In the genomic region with DNA sequence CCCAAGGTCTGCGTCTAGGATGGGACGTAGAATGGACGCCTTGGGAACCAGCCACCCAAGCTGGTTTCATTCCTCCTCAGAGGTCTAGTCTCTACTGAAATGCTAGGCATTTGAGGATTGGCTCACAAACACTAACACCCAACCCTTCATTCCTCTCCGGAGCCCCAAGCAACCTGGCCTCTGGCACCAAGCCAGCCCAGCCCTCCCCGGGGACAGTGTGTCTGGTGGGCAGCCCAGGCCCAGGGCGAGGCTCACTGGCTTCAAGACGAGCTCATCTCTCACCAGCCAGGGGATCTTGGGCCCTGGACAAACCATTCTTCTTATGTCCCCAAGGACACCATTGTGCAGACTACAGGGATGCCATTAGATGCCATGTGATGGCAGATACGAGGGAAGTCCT, we compare ENCODE assay signal across 15 cellular contexts.
"Had no signal": no experiment of that assay in that cellular context is flagged by ENCODE, and none has a peak within 500 bp of the region (broad histone marks: within the 10 kb centered on the region; RNA-seq: fewer than 3 reads in every experiment).

No MANE protein-coding gene starts in this region.

- H3K27ac ChIP-seq: gastroesophageal sphincter, heart right ventricle, left lung, skin epidermis, upper lobe of right lung had no signal

- H3K27ac Mint-ChIP-seq: activated CD4-positive, alpha-beta T cell treated with anti-CD3 and anti-CD28 coated beads, Interleukin-2, amount 10 ng/mL, durations not matched to agents 7 days and 5 days; activated naive CD4-positive, alpha-beta T cell treated with anti-CD3 and anti-CD28 coated beads for 36 hours; activated naive CD8-positive, alpha-beta T cell treated with anti-CD3 and anti-CD28 coated beads, Interleukin-2, amount 50 U/mL, for 24 hours; naive thymus-derived CD4-positive, alpha-beta T cell; stimulated activated naive CD8-positive, alpha-beta T cell treated with anti-CD3 and anti-CD28 coated beads, Interleukin-15, Interleukin-2, amounts not matched to agents 100 ng/mL and 50 ng/mL, for 24 hours; T-helper 2 cell treated with Interferon-gamma antibody and Interleukin-4, amounts not matched to agents 5 μg/mL and 100 μg/mL, for 36 hours had no signal

- H3K4me1 ChIP-seq: upper lobe of right lung had no signal

- ATAC-seq: activated naive CD8-positive, alpha-beta T cell treated with anti-CD3 and anti-CD28 coated beads, Interleukin-2, amount 50 U/mL, for 24 hours; gastroesophageal sphincter; heart right ventricle; left lung; naive thymus-derived CD4-positive, alpha-beta T cell; upper lobe of right lung had no signal

- H3K36me3 Mint-ChIP-seq: naive thymus-derived CD4-positive, alpha-beta T cell had no signal

- H3K4me3 Mint-ChIP-seq: activated CD4-positive, alpha-beta T cell treated with anti-CD3 and anti-CD28 coated beads, Interleukin-2, amount 10 ng/mL, durations not matched to agents 7 days and 5 days; activated naive CD4-positive, alpha-beta T cell treated with anti-CD3 and anti-CD28 coated beads for 36 hours; activated naive CD8-positive, alpha-beta T cell treated with anti-CD3 and anti-CD28 coated beads, Interleukin-2, amount 50 U/mL, for 24 hours; naive thymus-derived CD4-positive, alpha-beta T cell; stimulated activated naive CD8-positive, alpha-beta T cell treated with anti-CD3 and anti-CD28 coated beads, Interleukin-15, Interleukin-2, amounts not matched to agents 100 ng/mL and 50 ng/mL, for 24 hours; T-helper 2 cell treated with Interferon-gamma antibody and Interleukin-4, amounts not matched to agents 5 μg/mL and 100 μg/mL, for 36 hours had no signal

- H3K9me3 Mint-ChIP-seq: activated CD4-positive, alpha-beta T cell treated with anti-CD3 and anti-CD28 coated beads, Interleukin-2, amount 10 ng/mL, durations not matched to agents 7 days and 5 days; activated naive CD4-positive, alpha-beta T cell treated with anti-CD3 and anti-CD28 coated beads for 36 hours; activated naive CD8-positive, alpha-beta T cell treated with anti-CD3 and anti-CD28 coated beads, Interleukin-2, amount 50 U/mL, for 24 hours; stimulated activated naive CD8-positive, alpha-beta T cell treated with anti-CD3 and anti-CD28 coated beads, Interleukin-15, Interleukin-2, amounts not matched to agents 100 ng/mL and 50 ng/mL, for 24 hours; T-helper 2 cell treated with Interferon-gamma antibody and Interleukin-4, amounts not matched to agents 5 μg/mL and 100 μg/mL, for 36 hours had no signal

- H3K4me3 ChIP-seq: gastroesophageal sphincter, heart right ventricle, left lung, skin epidermis, upper lobe of right lung had no signal

- H3K27me3 ChIP-seq: gastroesophageal sphincter, heart right ventricle, left lung, upper lobe of right lung had no signal

- DNase-seq: activated CD4-positive, alpha-beta T cell treated with anti-CD3 and anti-CD28 coated beads, Interleukin-2, amount 10 ng/mL, durations not matched to agents 7 days and 5 days; activated CD4-positive, CD25-positive, alpha-beta regulatory T cell; activated naive CD4-positive, alpha-beta T cell treated with anti-CD3 and anti-CD28 coated beads for 36 hours; activated naive CD8-positive, alpha-beta T cell treated with anti-CD3 and anti-CD28 coated beads, Interleukin-2, amount 50 U/mL, for 24 hours; erythroblast; heart right ventricle; left lung; mammary epithelial cell; naive thymus-derived CD4-positive, alpha-beta T cell; retina; upper lobe of right lung had no signal

- H3K36me3 ChIP-seq: upper lobe of right lung had no signal

- H3K4me1 Mint-ChIP-seq: activated CD4-positive, alpha-beta T cell treated with anti-CD3 and anti-CD28 coated beads, Interleukin-2, amount 10 ng/mL, durations not matched to agents 7 days and 5 days; activated naive CD8-positive, alpha-beta T cell treated with anti-CD3 and anti-CD28 coated beads, Interleukin-2, amount 50 U/mL, for 24 hours had no signal

- H3K27me3 Mint-ChIP-seq: activated naive CD8-positive, alpha-beta T cell treated with anti-CD3 and anti-CD28 coated beads, Interleukin-2, amount 50 U/mL, for 24 hours; stimulated activated naive CD8-positive, alpha-beta T cell treated with anti-CD3 and anti-CD28 coated beads, Interleukin-15, Interleukin-2, amounts not matched to agents 100 ng/mL and 50 ng/mL, for 24 hours had no signal

- H3K9me3 ChIP-seq: gastroesophageal sphincter, upper lobe of right lung had no signal
